In the genomic region with DNA sequence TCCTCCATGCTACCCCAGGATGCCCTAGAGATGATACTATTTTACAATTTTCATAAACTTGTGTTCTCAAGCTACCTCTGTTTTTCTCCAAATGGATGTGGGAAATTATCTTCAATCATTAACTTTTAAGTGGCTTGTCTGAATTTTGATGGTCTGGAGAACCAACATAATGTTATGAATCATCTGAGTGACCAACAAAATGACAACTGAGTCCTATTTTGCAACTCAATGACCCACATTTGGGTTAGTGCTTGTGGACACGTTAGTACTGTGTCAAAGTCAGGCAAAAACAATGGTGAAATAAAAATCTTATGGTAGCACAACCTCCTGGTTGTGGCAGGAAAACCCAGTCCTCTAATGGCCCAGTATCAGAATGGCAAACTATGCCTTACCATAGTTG, we compare ENCODE assay signal across 5 cellular contexts.
"Had no signal": no experiment of that assay in that cellular context is flagged by ENCODE, and none has a peak within 500 bp of the region (broad histone marks: within the 10 kb centered on the region; RNA-seq: fewer than 3 reads in every experiment).

No MANE protein-coding gene starts in this region.

- DNase-seq: H9, HCEC 1CT, KBM-7 had no signal

- ATAC-seq: GM23338, HepG2 had no signal
